8 cellular contexts compared by ENCODE assay signal in genomic region chr2:109129921-109130725, GRCh38. TPM values are rescaled to one million over a fixed set of nuclear protein-coding genes. Genes with fewer than 3 reads are reported as not detected.
DNase-seq lines count a peak whose midpoint lies in the region; ATAC-seq and TF ChIP-seq lines count a peak whose summit lies in the region.

No MANE protein-coding gene starts in this region.

- H3K4me1 ChIP-seq in BLaER1 treated with 17β-estradiol and CSF1 and Interleukin-3, amounts not matched to agents 10 nM and 100 nM = peaks cover 58 to 77% (median 71%) of the 10 kb centered on the region in 10 experiments
- peaks cover 38% of the 10 kb centered on the region for H3K4me1 ChIP-seq in PC-3 (ENCODE audit: insufficient read depth, low read length)

- no TSS peak for BruUV-seq in PC-3 (replicated peaks; lab: Mats Ljungman, UMichigan)

- CTCF ChIA-PET in PC-3 (lab: Charles Lee) = no interaction called here

- peaks cover 4% of the 10 kb centered on the region for H3K36me3 Mint-ChIP-seq in endothelial cell (ENCODE audit: low read depth, unreplicated experiment)
- H3K36me3 Mint-ChIP-seq in neural crest cell (ENCODE audit: low read depth) = no peaks in the 10 kb centered on the region

- H4K20me1 ChIP-seq in BLaER1 treated with 17β-estradiol and CSF1 and Interleukin-3, amounts not matched to agents 10 nM and 100 nM = peaks cover 49 to 82% (median 64%) of the 10 kb centered on the region in 11 experiments; a peak in 21 of 22 replicates
- H4K20me1 ChIP-seq in PC-3 (ENCODE audit: low read length) = peaks cover 38% of the 10 kb centered on the region

- H3K36me3 ChIP-seq in BLaER1 treated with 17β-estradiol and CSF1 and Interleukin-3, amounts not matched to agents 10 nM and 100 nM = peaks cover 0 to 10% (median 0%) of the 10 kb centered on the region in 11 experiments; a peak in 2 of 22 replicates
- H3K36me3 ChIP-seq in PC-3 (ENCODE audit: low read depth, low read length) = no peaks in the 10 kb centered on the region

- peak; percentile 15 for DNase-seq in PC-3
- DNase-seq in endothelial cell (ENCODE audit: low spot score) = no peak
- no peak for DNase-seq in neural crest cell (ENCODE audit: low read depth, low spot score)
- no peak for DNase-seq in NCI-H2196 treated with DMSO at 0.1 percent for 48 hours (lab: John Stamatoyannopoulos, UW; ENCODE audit: unreplicated experiment)
- DNase-seq in NCI-H1930 (lab: John Stamatoyannopoulos, UW) = no peak

- TF ChIP-seq CTCF in PC-3 (conservative IDR thresholded peaks at IDR 0.05; ENCODE audit: low read depth, low read length) = no peak
- no peak for TF ChIP-seq CTCF in endothelial cell (IDR thresholded peaks at IDR 0.05; ENCODE audit: unreplicated experiment)
- no peak for TF ChIP-seq CTCF in neural crest cell (conservative IDR thresholded peaks at IDR 0.05)

- H3K4me1 Mint-ChIP-seq in endothelial cell (ENCODE audit: unreplicated experiment) (peaks cover 13% of the 10 kb centered on the region), neural crest cell (peaks cover 8% of the 10 kb centered on the region)

- peak overlapping the region; percentile 97 for H3K4me3 Mint-ChIP-seq in endothelial cell (ENCODE audit: unreplicated experiment)
- H3K4me3 Mint-ChIP-seq in neural crest cell = peak overlapping the region; percentile 91

- peak overlapping the region; percentile 66 to 98 (median 88) for H3K4me3 ChIP-seq in BLaER1 treated with 17β-estradiol and CSF1 and Interleukin-3, amounts not matched to agents 10 nM and 100 nM
- peak overlapping the region; percentile 91 for H3K4me3 ChIP-seq in PC-3 (ENCODE audit: low read length)

- peaks cover 69% of the 10 kb centered on the region for H3K79me2 ChIP-seq in PC-3 (ENCODE audit: low read length)

- H3K27ac ChIP-seq in BLaER1 treated with 17β-estradiol and CSF1 and Interleukin-3, amounts not matched to agents 10 nM and 100 nM = peak overlapping the region in 10 of 11 experiments; percentile 72 to 94 (median 89); a peak in 20 of 22 replicates
- H3K27ac ChIP-seq in PC-3 (ENCODE audit: low read length) = no peak overlapping the region

- POLR2A ChIA-PET in PC-3 (lab: Charles Lee; ENCODE audit: unreplicated experiment) = no interaction called here

- H3K4me2 ChIP-seq in BLaER1 treated with 17β-estradiol and CSF1 and Interleukin-3, amounts not matched to agents 10 nM and 100 nM = peak overlapping the region; percentile 87 to 97 (median 93)
- peak overlapping the region; percentile 95 for H3K4me2 ChIP-seq in PC-3 (ENCODE audit: low read length)

- intact Hi-C loops in PC-3 (cut with micrococcal nuclease) = loop anchor here (2.0 to 10.0 kb wide), 5 partner anchors 41 to 365 kb away; no protein-coding TSS in a partner anchor

- H3K9me3 Mint-ChIP-seq in endothelial cell (ENCODE audit: unreplicated experiment) (no peaks in the 10 kb centered on the region), neural crest cell (no peaks in the 10 kb centered on the region)

- H3K9ac ChIP-seq in BLaER1 treated with 17β-estradiol and CSF1 and Interleukin-3, amounts not matched to agents 10 nM and 100 nM = peak overlapping the region; percentile 74 to 94 (median 89)
- H3K9ac ChIP-seq in PC-3 (ENCODE audit: low read length) = peak overlapping the region; percentile 39

- H3K27me3 ChIP-seq in BLaER1 treated with 17β-estradiol and CSF1 and Interleukin-3, amounts not matched to agents 10 nM and 100 nM = peaks cover 0 to 16% (median 0%) of the 10 kb centered on the region in 11 experiments; a peak in 5 of 22 replicates
- H3K27me3 ChIP-seq in PC-3 (ENCODE audit: low read length) = no peaks in the 10 kb centered on the region

- H3K27me3 Mint-ChIP-seq in endothelial cell (ENCODE audit: unreplicated experiment) (peaks cover 7% of the 10 kb centered on the region), neural crest cell (ENCODE audit: low read depth) (peaks cover 73% of the 10 kb centered on the region)

- H3K9me3 ChIP-seq in BLaER1 treated with 17β-estradiol and CSF1 and Interleukin-3, amounts not matched to agents 10 nM and 100 nM (replicated peaks in 1 of 11) = no peaks in the 10 kb centered on the region
- H3K9me3 ChIP-seq in PC-3 (ENCODE audit: low read length) = no peaks in the 10 kb centered on the region

- H3F3A ChIP-seq in PC-3 (ENCODE audit: low read length, unreplicated experiment) = peaks cover 8% of the 10 kb centered on the region

- H2AFZ ChIP-seq in PC-3 (ENCODE audit: low read length) = peak overlapping the region; percentile 16; the same call in 1 of the 2 replicates

- no peak overlapping the region for H3K27ac Mint-ChIP-seq in endothelial cell (ENCODE audit: unreplicated experiment)
- H3K27ac Mint-ChIP-seq in neural crest cell (ENCODE audit: unreplicated experiment) = no peak overlapping the region

- no peak for ATAC-seq in PC-3
- ATAC-seq in HG02840 (IDR thresholded peaks at IDR 0.05; ENCODE audit: low FRiP score, unreplicated experiment) = no peak
- no peak for ATAC-seq in HG03521 (IDR thresholded peaks at IDR 0.05; ENCODE audit: unreplicated experiment)

- no peaks in the 10 kb centered on the region for H3K9me2 ChIP-seq in PC-3 (replicated peaks; ENCODE audit: low read length)

RNA-seq across cellular contexts. Expression of gene SH3RF3, which starts 1.1 kb away (rescaled TPM):
- total RNA-seq in PC-3 (2014; rRNA removed) = 11.7 and 16.3 TPM in 2 replicates
- 12.8 TPM for total RNA-seq in endothelial cell (ENCODE audit: unreplicated experiment)
- 0.70 and 0.84 TPM in 2 replicates for total RNA-seq in neural crest cell
